14 cellular contexts compared by ENCODE assay signal in genomic region chr6:5278047-5278446, GRCh38. TPM values are rescaled to one million over a fixed set of nuclear protein-coding genes. Genes with fewer than 3 reads are reported as not detected.
DNase-seq lines count a peak whose midpoint lies in the region; ATAC-seq and TF ChIP-seq lines count a peak whose summit lies in the region.
"Had no signal": no experiment of that assay in that cellular context is flagged by ENCODE, and none has a peak within 500 bp of the region (broad histone marks: within the 10 kb centered on the region; RNA-seq: fewer than 3 reads in every experiment).

No MANE protein-coding gene starts in this region.

- no TSS peak for BruUV-seq in OCI-LY7 (replicated peaks; lab: Mats Ljungman, UMichigan)

- peak; percentile 25 for DNase-seq in GM10266 (ENCODE audit: extremely low spot score)
- no peak for DNase-seq in OCI-LY7 (ENCODE audit: low spot score)
- no peak for DNase-seq in G401 (ENCODE audit: low spot score)
- DNase-seq in stimulated activated CD4-positive, alpha-beta T cell treated with anti-CD3 and anti-CD28 coated beads, Interleukin-1b, Interleukin-23, amount 100 ng/mL, for 48 hours: no peak
- DNase-seq: activated CD8-positive, alpha-beta memory T cell treated with anti-CD3 and anti-CD28 coated beads, Interleukin-2, amount 10 ng/mL, durations not matched to agents 7 days and 5 days; DND-41; effector CD8-positive, alpha-beta T cell; left cardiac atrium; NCI-H226 had no signal

- in situ Hi-C loops in G401 (cut with HindIII; ENCODE audit: low sequenced_read_pairs): no loop called here

- H3K27ac ChIP-seq in OCI-LY7 (ENCODE audit: low read depth, low read length, poor library complexity, severe bottlenecking): no peak overlapping the region
- H3K27ac ChIP-seq: vagina had no signal

- peak; percentile 59 for ATAC-seq in GM18909 (IDR thresholded peaks at IDR 0.05; ENCODE audit: poor library complexity, unreplicated experiment)
- ATAC-seq in GM21825 (IDR thresholded peaks at IDR 0.05; ENCODE audit: unreplicated experiment): peak; percentile 72
- ATAC-seq in HG03469 (IDR thresholded peaks at IDR 0.05; ENCODE audit: unreplicated experiment): peak; percentile 73
- ATAC-seq in GM21717 (IDR thresholded peaks at IDR 0.05; ENCODE audit: unreplicated experiment): no peak
- ATAC-seq: activated CD8-positive, alpha-beta memory T cell treated with anti-CD3 and anti-CD28 coated beads, Interleukin-2, amount 10 ng/mL, durations not matched to agents 7 days and 5 days; left cardiac atrium had no signal

- H3K79me2 ChIP-seq in OCI-LY7 (ENCODE audit: insufficient read depth, low read depth, low read length): no peaks in the 10 kb centered on the region; the same call in 1 of the 2 replicates

- CTCF ChIA-PET in OCI-LY7 (lab: Charles Lee; ENCODE audit: unreplicated experiment): no interaction called here

- no peak overlapping the region for H3K4me2 ChIP-seq in OCI-LY7 (ENCODE audit: low read length)

- no peaks in the 10 kb centered on the region for H3K9me3 ChIP-seq in OCI-LY7 (ENCODE audit: low read length)
- H3K9me3 ChIP-seq: vagina had no signal

- peaks cover 7% of the 10 kb centered on the region for H3K4me1 ChIP-seq in OCI-LY7 (ENCODE audit: insufficient read depth, low read length, poor library complexity, severe bottlenecking)
- H3K4me1 ChIP-seq: vagina had no signal

- POLR2A ChIA-PET in OCI-LY7 (lab: Charles Lee): interaction anchor here (0.7 to 0.9 kb wide), 2 partner anchors 12 to 809 kb away, joined by 3 read pairs; no protein-coding TSS in a partner anchor

- H3K9me2 ChIP-seq in OCI-LY7 (ENCODE audit: insufficient read depth, low read length): no peaks in the 10 kb centered on the region

- intact Hi-C loops in OCI-LY7 (cut with micrococcal nuclease; ENCODE audit: unreplicated experiment): no loop called here

- no peaks in the 10 kb centered on the region for H3K36me3 ChIP-seq in OCI-LY7 (ENCODE audit: insufficient read depth, low read length)
- H3K36me3 ChIP-seq: vagina had no signal

- TF ChIP-seq CTCF in GM10266 (IDR thresholded peaks at IDR 0.05; ENCODE audit: control insufficient read depth, insufficient read depth, low read depth, missing control alignments): no peak
- TF ChIP-seq CTCF in OCI-LY7 (conservative IDR thresholded peaks at IDR 0.05; ENCODE audit: low read length): no peak

- no peak overlapping the region for H3K4me3 ChIP-seq in OCI-LY7 (ENCODE audit: low read depth, low read length, poor library complexity, severe bottlenecking)
- H3K4me3 ChIP-seq: vagina had no signal

- H4K20me1 ChIP-seq in OCI-LY7 (ENCODE audit: insufficient read depth, low read length): 0 out of 2 replicates have a peak, but pooled peaks cover 7% of the 10 kb centered on the region

- H2AFZ ChIP-seq in OCI-LY7 (ENCODE audit: low read length): no peak overlapping the region

RNA-seq across cellular contexts. Expression of gene FARS2, which starts 16.7 kb away (rescaled TPM):
- total RNA-seq in OCI-LY7 (2014; rRNA removed; shearing (Covaris generic)): 14.3 and 18.3 TPM in 2 replicates
- 11.5 and 13.8 TPM in 2 replicates for total RNA-seq in OCI-LY7 (2022)
- 17.7 and 23.8 TPM in 2 replicates for total RNA-seq in G401 (2014; rRNA removed; shearing (Covaris generic))

RNA-seq across cellular contexts. Expression of gene LYRM4, which starts 17.3 kb away (rescaled TPM):
- 19.6 and 21.9 TPM in 2 replicates for total RNA-seq in OCI-LY7 (2014; rRNA removed; shearing (Covaris generic))
- total RNA-seq in OCI-LY7 (2022): 27.3 and 34.3 TPM in 2 replicates
- total RNA-seq in G401 (2014; rRNA removed; shearing (Covaris generic)): 39.1 and 55.9 TPM in 2 replicates
